23 cellular contexts compared by ENCODE assay signal in genomic region chr9:16277471-16277870, GRCh38.
"Had no signal": no experiment of that assay in that cellular context is flagged by ENCODE, and none has a peak within 500 bp of the region (broad histone marks: within the 10 kb centered on the region; RNA-seq: fewer than 3 reads in every experiment).

No MANE protein-coding gene starts in this region.

- H3K4me1 Mint-ChIP-seq: naive B cell; stimulated activated memory B cell treated with anti-CD40 and anti-IgM and Interleukin-4, amounts not matched to agents 10 μg/mL and 1 μg/mL and 100 μg/mL, for 72 hours had no signal

- DNase-seq: colonic mucosa; dermis blood vessel endothelial cell; effector CD4-positive, alpha-beta T cell; foreskin melanocyte; head of caudate nucleus; kidney glomerular epithelial cell; mesendoderm; naive B cell; occipital lobe; pancreas; psoas muscle; retina; right lobe of liver; spleen; stimulated activated CD4-positive, alpha-beta T cell treated with anti-CD3 and anti-CD28 coated beads, Interleukin-15, amount 100 ng/mL, for 24 hours; stimulated activated CD4-positive, alpha-beta T cell treated with anti-CD3 and anti-CD28 coated beads, Interleukin-1b, Interleukin-23, amount 100 ng/mL, for 48 hours; stimulated activated CD4-positive, alpha-beta T cell treated with anti-CD3 and anti-CD28 coated beads, Interleukin-4, amount 100 ng/mL, for 24 hours; testis; transverse colon had no signal

- H3K4me3 Mint-ChIP-seq: naive B cell; neural progenitor cell; stimulated activated memory B cell treated with anti-CD40 and anti-IgM and Interleukin-4, amounts not matched to agents 10 μg/mL and 1 μg/mL and 100 μg/mL, for 72 hours; stimulated activated naive CD8-positive, alpha-beta T cell treated with anti-CD3 and anti-CD28 coated beads, Interleukin-15, Interleukin-2, amounts not matched to agents 100 ng/mL and 50 ng/mL, for 24 hours had no signal

- H3K27ac ChIP-seq: colonic mucosa, neural progenitor cell, pancreas, psoas muscle, spleen, testis, transverse colon had no signal

- H3K36me3 ChIP-seq: colonic mucosa, neural progenitor cell, pancreas, right lobe of liver, spleen, transverse colon had no signal

- H3K27me3 Mint-ChIP-seq: naive B cell; stimulated activated memory B cell treated with anti-CD40 and anti-IgM and Interleukin-4, amounts not matched to agents 10 μg/mL and 1 μg/mL and 100 μg/mL, for 72 hours; stimulated activated naive CD8-positive, alpha-beta T cell treated with anti-CD3 and anti-CD28 coated beads, Interleukin-15, Interleukin-2, amounts not matched to agents 100 ng/mL and 50 ng/mL, for 24 hours had no signal

- H3K27me3 ChIP-seq: colonic mucosa, hepatocyte, neural progenitor cell, pancreas, right lobe of liver, spleen, testis, transverse colon had no signal

- H3K4me2 ChIP-seq: hepatocyte, neural progenitor cell had no signal

- H3K9me3 ChIP-seq: colonic mucosa, pancreas, psoas muscle, right lobe of liver, spleen, testis, transverse colon had no signal

- H2AFZ ChIP-seq: hepatocyte, neural progenitor cell had no signal

- H3K27ac Mint-ChIP-seq: naive B cell; stimulated activated memory B cell treated with anti-CD40 and anti-IgM and Interleukin-4, amounts not matched to agents 10 μg/mL and 1 μg/mL and 100 μg/mL, for 72 hours; stimulated activated naive CD8-positive, alpha-beta T cell treated with anti-CD3 and anti-CD28 coated beads, Interleukin-15, Interleukin-2, amounts not matched to agents 100 ng/mL and 50 ng/mL, for 24 hours had no signal

- ATAC-seq: pancreas; psoas muscle; stimulated activated memory B cell treated with anti-CD40 and anti-IgM and Interleukin-4, amounts not matched to agents 10 μg/mL and 1 μg/mL and 100 μg/mL, for 72 hours had no signal

- H3K9me3 Mint-ChIP-seq: neural progenitor cell; stimulated activated memory B cell treated with anti-CD40 and anti-IgM and Interleukin-4, amounts not matched to agents 10 μg/mL and 1 μg/mL and 100 μg/mL, for 72 hours had no signal

- H3K4me1 ChIP-seq: colonic mucosa, neural progenitor cell, pancreas, psoas muscle, spleen, testis had no signal

- H3K4me3 ChIP-seq: colonic mucosa, hepatocyte, neural progenitor cell, pancreas, psoas muscle, right lobe of liver, spleen, testis, transverse colon had no signal

- H3K36me3 Mint-ChIP-seq: naive B cell; neural progenitor cell; stimulated activated memory B cell treated with anti-CD40 and anti-IgM and Interleukin-4, amounts not matched to agents 10 μg/mL and 1 μg/mL and 100 μg/mL, for 72 hours had no signal

- H3K9ac ChIP-seq: neural progenitor cell had no signal

- H3K79me2 ChIP-seq: hepatocyte had no signal
